8 cellular contexts compared by ENCODE assay signal in genomic region chr10:118045842-118046490, GRCh38. TPM values are rescaled to one million over a fixed set of nuclear protein-coding genes. Genes with fewer than 3 reads are reported as not detected.
DNase-seq lines count a peak whose midpoint lies in the region; ATAC-seq and TF ChIP-seq lines count a peak whose summit lies in the region.

No MANE protein-coding gene starts in this region.

- H3K27ac Mint-ChIP-seq in activated naive CD4-positive, alpha-beta T cell treated with anti-CD3 and anti-CD28 coated beads, Interleukin-2, amount 50 U/mL, for 24 hours: peak overlapping the region; percentile 87
- H3K27ac Mint-ChIP-seq in glutamatergic neuron (ENCODE audit: unreplicated experiment): peak overlapping the region; percentile 45

- H3K4me1 Mint-ChIP-seq in activated naive CD4-positive, alpha-beta T cell treated with anti-CD3 and anti-CD28 coated beads, Interleukin-2, amount 50 U/mL, for 24 hours: peaks cover 45% of the 10 kb centered on the region
- peaks cover 11% of the 10 kb centered on the region for H3K4me1 Mint-ChIP-seq in glutamatergic neuron (ENCODE audit: low read depth, unreplicated experiment)

- ATAC-seq in GM19023 (IDR thresholded peaks at IDR 0.05; ENCODE audit: unreplicated experiment): peak; percentile 24
- peak; percentile 26 for ATAC-seq in HG03280 (IDR thresholded peaks at IDR 0.05; ENCODE audit: unreplicated experiment)

- no peaks in the 10 kb centered on the region for H3K36me3 Mint-ChIP-seq in activated naive CD4-positive, alpha-beta T cell treated with anti-CD3 and anti-CD28 coated beads, Interleukin-2, amount 50 U/mL, for 24 hours
- H3K36me3 Mint-ChIP-seq in glutamatergic neuron (ENCODE audit: unreplicated experiment): no peaks in the 10 kb centered on the region

- H3K4me3 Mint-ChIP-seq in activated naive CD4-positive, alpha-beta T cell treated with anti-CD3 and anti-CD28 coated beads, Interleukin-2, amount 50 U/mL, for 24 hours: peak overlapping the region; percentile 92
- H3K4me3 Mint-ChIP-seq in glutamatergic neuron (ENCODE audit: unreplicated experiment): peak overlapping the region; percentile 85

- no peaks in the 10 kb centered on the region for H3K27me3 Mint-ChIP-seq in activated naive CD4-positive, alpha-beta T cell treated with anti-CD3 and anti-CD28 coated beads, Interleukin-2, amount 50 U/mL, for 24 hours
- H3K27me3 Mint-ChIP-seq in glutamatergic neuron (ENCODE audit: unreplicated experiment): peaks cover 3% of the 10 kb centered on the region

- no peak for TF ChIP-seq CTCF in glutamatergic neuron (IDR thresholded peaks at IDR 0.05; ENCODE audit: partially characterized antibody, unreplicated experiment)

- no peaks in the 10 kb centered on the region for H3K9me3 Mint-ChIP-seq in activated naive CD4-positive, alpha-beta T cell treated with anti-CD3 and anti-CD28 coated beads, Interleukin-2, amount 50 U/mL, for 24 hours
- peaks cover 3% of the 10 kb centered on the region for H3K9me3 Mint-ChIP-seq in glutamatergic neuron (ENCODE audit: unreplicated experiment)

- DNase-seq in AG20443 (ENCODE audit: low spot score) (peak; percentile 53), OCI-M1 (lab: John Stamatoyannopoulos, UW) (peak; percentile 65), glutamatergic neuron (no peak), occipital lobe (lab: John Stamatoyannopoulos, UW) (peak; percentile 54), NCI-H1436 treated with DMSO at 0.1 percent for 48 hours (lab: John Stamatoyannopoulos, UW) (no peak)

RNA-seq across cellular contexts. Expression of gene RAB11FIP2, which starts 0.8 kb away (rescaled TPM):
- total RNA-seq in glutamatergic neuron (ENCODE audit: unreplicated experiment): 21.8 TPM
- 60.5 TPM for total RNA-seq in occipital lobe

Comparison
In these comparisons a context has a peak if more than half of its experiments do, and no peak if none do; other contexts are left out.
1. DNase-seq: peak in AG20443 (single experiment), OCI-M1 (single experiment) and occipital lobe (single experiment); none in glutamatergic neuron (single experiment) and NCI-H1436 treated with DMSO at 0.1 percent for 48 hours (single experiment).